In genomic region chr17:81804559-81805399, GRCh38 we compare ENCODE assay signal across 16 cellular contexts. TPM values are rescaled to one million over a fixed set of nuclear protein-coding genes. Genes with fewer than 3 reads are reported as not detected.
DNase-seq lines count a peak whose midpoint lies in the region; ATAC-seq and TF ChIP-seq lines count a peak whose summit lies in the region.
"Had no signal": no experiment of that assay in that cellular context is flagged by ENCODE, and none has a peak within 500 bp of the region (broad histone marks: within the 10 kb centered on the region; RNA-seq: fewer than 3 reads in every experiment).

No MANE protein-coding gene starts in this region.

- H3K27me3 ChIP-seq in RWPE2 (ENCODE audit: insufficient read depth, poor library complexity, severe bottlenecking) (peaks cover 70% of the 10 kb centered on the region), right lobe of liver (no peaks in the 10 kb centered on the region)

- H3K36me3 ChIP-seq in ES-I3 (ENCODE audit: insufficient read depth, low read length) = no peaks in the 10 kb centered on the region
- H3K36me3 ChIP-seq in RWPE2 (ENCODE audit: low read depth) = no peaks in the 10 kb centered on the region
- H3K36me3 ChIP-seq in right lobe of liver = no peaks in the 10 kb centered on the region
- H3K36me3 ChIP-seq: BE2C, HAP-1 had no signal

- no peaks in the 10 kb centered on the region for H3K4me1 ChIP-seq in ES-I3 (ENCODE audit: insufficient read depth, low read length)
- H3K4me1 ChIP-seq in RWPE2 (ENCODE audit: insufficient read depth, poor library complexity, severe bottlenecking) = no peaks in the 10 kb centered on the region
- H3K4me1 ChIP-seq in right lobe of liver = peaks cover 0 to 17% (median 6%) of the 10 kb centered on the region in 4 donors
- H3K4me1 ChIP-seq: BE2C, HAP-1 had no signal

- no peak overlapping the region for H3K4me3 ChIP-seq in RWPE2 (ENCODE audit: severe bottlenecking)
- peak overlapping the region; percentile 54 to 86 (median 70) for H3K4me3 ChIP-seq in right lobe of liver
- H3K4me3 ChIP-seq: HAP-1 had no signal

- H3K27ac ChIP-seq in RWPE2 (ENCODE audit: poor library complexity, severe bottlenecking) (no peak overlapping the region), right lobe of liver (peak overlapping the region in 2 of 3 donors; percentile 79 to 80)
- H3K27ac ChIP-seq: dorsolateral prefrontal cortex had no signal

- no peak for TF ChIP-seq POLR2A in right lobe of liver (IDR thresholded peaks at IDR 0.05)

- intact Hi-C loops in right lobe of liver (cut with DNase I) = no loop called here

- DNase-seq in RWPE2 (ENCODE audit: low spot score) (peak; percentile 70), right lobe of liver (peak; percentile 57 to 87 (median 82)), AG20443 (ENCODE audit: low spot score) (no peak), NCI-H2227 treated with DMSO at 0.1 percent for 48 hours (lab: John Stamatoyannopoulos, UW) (no peak)
- DNase-seq: activated CD8-positive, alpha-beta memory T cell treated with anti-CD3 and anti-CD28 coated beads, Interleukin-2, amount 50 U/mL, for 48 hours; amniotic stem cell; BE2C; dorsolateral prefrontal cortex; IMR-90; NCI-H1417 treated with DMSO at 0.1 percent for 48 hours; NCI-H526 treated with DMSO at 0.1 percent for 48 hours; Right ventricle myocardium superior had no signal

- peak overlapping the region; percentile 57; the same call in 1 of the 2 replicates for H3K9ac ChIP-seq in ES-I3 (ENCODE audit: low read depth, low read length)

- TF ChIP-seq CTCF in RWPE2 (IDR thresholded peaks at IDR 0.05; ENCODE audit: poor library complexity, severe bottlenecking) = no peak
- TF ChIP-seq CTCF in right lobe of liver (IDR thresholded peaks at IDR 0.05) = no peak

- H3K9me3 ChIP-seq in ES-I3 (ENCODE audit: control insufficient read depth, insufficient read depth, low read length) (peaks cover 4% of the 10 kb centered on the region; the same call in 1 of the 2 replicates), RWPE2 (ENCODE audit: severe bottlenecking) (no peaks in the 10 kb centered on the region), right lobe of liver (no peaks in the 10 kb centered on the region)
- H3K9me3 ChIP-seq: HAP-1 had no signal

- 8% methylated on average over 12 of the region's 65 CpGs for WGBS in right lobe of liver (ENCODE audit: insufficient coverage, low coverage, low lambda C conversion rate, missing lambda C conversion rate)

- no peak for ATAC-seq in RWPE2 (ENCODE audit: low read depth)
- ATAC-seq in right lobe of liver = peak; percentile 68 to 78 (median 76)
- ATAC-seq in HG03097 (IDR thresholded peaks at IDR 0.05; ENCODE audit: low FRiP score, unreplicated experiment) = no peak

RNA-seq across cellular contexts. Expression of gene GCGR, which starts 0.8 kb away (rescaled TPM):
- total RNA-seq in right lobe of liver = 100 to 1,000 TPM in 2 of 6 experiments, 10 to 100 TPM in 4; 39.5 to 146 (median 68.5) TPM
- total RNA-seq: frontal cortex, IMR-90, Right ventricle myocardium superior had no signal

RNA-seq across cellular contexts. Expression of gene MCRIP1, which starts 28.3 kb away (rescaled TPM):
- total RNA-seq in right lobe of liver = 10 to 100 TPM; 19.0 to 32.6 (median 25.7) TPM

RNA-seq across cellular contexts. Expression of gene PPP1R27, which starts 30.1 kb away (rescaled TPM):
- total RNA-seq in right lobe of liver = under 1 TPM in 3 of 6 experiments, not detected in 3; 0.27 to 0.62 (median 0.40) TPM
- total RNA-seq: frontal cortex, IMR-90, Right ventricle myocardium superior had no signal

RNA-seq across cellular contexts. Expression of gene P4HB, which starts 55.6 kb away (rescaled TPM):
- 1,000 to 10,000 TPM in 5 of 6 experiments, 100 to 1,000 TPM in 1; 856 to 5,039 (median 1,455) TPM for total RNA-seq in right lobe of liver

Comparison
In these comparisons a context has a peak if more than half of its experiments do, and no peak if none do; other contexts are left out.
1. ATAC-seq: peak in right lobe of liver (4 of 4); none in RWPE2 (single experiment) and HG03097 (single experiment).
2. DNase-seq: peak in RWPE2 (single experiment) and right lobe of liver (3 of 3); none in AG20443 (single experiment) and NCI-H2227 treated with DMSO at 0.1 percent for 48 hours (single experiment).